Comparison of ENCODE assay signal across 8 cellular contexts in genomic region chr19:2944403-2944774, GRCh38. TPM values are rescaled to one million over a fixed set of nuclear protein-coding genes. Genes with fewer than 3 reads are reported as not detected.
DNase-seq lines count a peak whose midpoint lies in the region; ATAC-seq, FAIRE-seq and TF ChIP-seq lines count a peak whose summit lies in the region.

No MANE protein-coding gene starts in this region.

- H3K36me3 ChIP-seq in Caco-2 (ENCODE audit: control insufficient read depth, insufficient read depth, low read length): peaks cover 2% of the 10 kb centered on the region; the same call in 1 of the 2 replicates
- peaks cover 10% of the 10 kb centered on the region for H3K36me3 ChIP-seq in NT2/D1 (ENCODE audit: insufficient read depth, insufficient read length, low read length)
- peaks cover under 1 to 2% of the 10 kb centered on the region in 2 experiments for H3K36me3 ChIP-seq in endothelial cell of umbilical vein (ENCODE audit: control insufficient read depth in 2 of 2, extremely low read depth in 1 of 2, insufficient read depth in 2 of 2, low read length in 2 of 2)
- H3K36me3 ChIP-seq in osteoblast (ENCODE audit: insufficient read depth, low read length): no peaks in the 10 kb centered on the region

- peaks cover 23% of the 10 kb centered on the region for H3K36me3 Mint-ChIP-seq in Caco-2 (ENCODE audit: insufficient read depth, unreplicated experiment)

- TF ChIP-seq POLR2A in endothelial cell of umbilical vein (IDR thresholded peaks at IDR 0.05; ENCODE audit: low read depth, low read length): no peak

- no peaks in the 10 kb centered on the region for H4K20me1 ChIP-seq in endothelial cell of umbilical vein (replicated peaks; ENCODE audit: control insufficient read depth, extremely low read depth, insufficient read depth, low read length)
- no peaks in the 10 kb centered on the region for H4K20me1 ChIP-seq in osteoblast (ENCODE audit: insufficient read depth, low read length)

- H3K79me2 ChIP-seq in endothelial cell of umbilical vein (ENCODE audit: control insufficient read depth, insufficient read depth, low read length) (peaks cover 3% of the 10 kb centered on the region), osteoblast (ENCODE audit: insufficient read depth, low read length) (peaks cover 16% of the 10 kb centered on the region)

- peaks cover 19% of the 10 kb centered on the region for H3K4me1 Mint-ChIP-seq in Caco-2 (ENCODE audit: low read depth, unreplicated experiment)

- no peak for DNase-seq in Caco-2
- no peak for DNase-seq in NT2/D1 (ENCODE audit: low read depth, low spot score)
- DNase-seq in endothelial cell of umbilical vein (ENCODE audit: low read depth, low spot score): no peak
- DNase-seq in osteoblast (ENCODE audit: insufficient read length, low spot score, missing footprints): no peak
- DNase-seq in NCI-H1417 (lab: John Stamatoyannopoulos, UW): no peak
- DNase-seq in C1 segment of cervical spinal cord (lab: John Stamatoyannopoulos, UW): no peak
- DNase-seq in G401 (ENCODE audit: low spot score): no peak

- H3K27me3 ChIP-seq in Caco-2 (replicated peaks; ENCODE audit: control insufficient read depth, insufficient read depth, low read length) (no peaks in the 10 kb centered on the region), NT2/D1 (ENCODE audit: insufficient read depth, insufficient read length) (no peaks in the 10 kb centered on the region), endothelial cell of umbilical vein (ENCODE audit: control insufficient read depth in 2 of 2, insufficient read depth in 2 of 2, low read length in 2 of 2) (no peaks in the 10 kb centered on the region), osteoblast (ENCODE audit: insufficient read depth, low read length) (no peaks in the 10 kb centered on the region)

- H3K4me3 ChIP-seq in Caco-2 (ENCODE audit: low read depth, low read length) (peak overlapping the region; percentile 94), NT2/D1 (ENCODE audit: insufficient read length, low read depth) (peak overlapping the region; percentile 85), endothelial cell of umbilical vein (replicated peaks in 1 of 3; ENCODE audit: insufficient read depth in 1 of 3, low read depth in 1 of 3, low read length in 3 of 3) (peak overlapping the region; percentile 53 to 87 (median 54)), osteoblast (ENCODE audit: insufficient read depth, low read length) (peak overlapping the region; percentile 96)

- 0 out of 2 replicates have a peak, but pooled peaks cover 3% of the 10 kb centered on the region for H3K4me1 ChIP-seq in Caco-2
- peaks cover 3% of the 10 kb centered on the region for H3K4me1 ChIP-seq in NT2/D1 (ENCODE audit: insufficient read depth, insufficient read length)
- peaks cover 28% of the 10 kb centered on the region for H3K4me1 ChIP-seq in endothelial cell of umbilical vein (ENCODE audit: control insufficient read depth, extremely low read depth, insufficient read depth, low read length)
- peaks cover 9% of the 10 kb centered on the region for H3K4me1 ChIP-seq in osteoblast (ENCODE audit: insufficient read depth, low read length)

- no peak for ATAC-seq in GM19467 (IDR thresholded peaks at IDR 0.05; ENCODE audit: unreplicated experiment)

- H3K27ac Mint-ChIP-seq in Caco-2 (ENCODE audit: unreplicated experiment): peak overlapping the region; percentile 95

- H3K9me3 ChIP-seq in Caco-2 (no peaks in the 10 kb centered on the region), NT2/D1 (ENCODE audit: insufficient read depth, low read length) (no peaks in the 10 kb centered on the region), endothelial cell of umbilical vein (replicated peaks; ENCODE audit: control insufficient read depth, insufficient read depth, low read length) (no peaks in the 10 kb centered on the region), osteoblast (ENCODE audit: low read depth, low read length) (no peaks in the 10 kb centered on the region)

- BruUV-seq in Caco-2 (replicated peaks; lab: Mats Ljungman, UMichigan) (no TSS peak), endothelial cell of umbilical vein (replicated peaks; lab: Mats Ljungman, UMichigan) (no TSS peak)

- H2AFZ ChIP-seq in endothelial cell of umbilical vein (ENCODE audit: low read depth, low read length): peak overlapping the region; percentile 52
- H2AFZ ChIP-seq in osteoblast (ENCODE audit: low read length): peak overlapping the region; percentile 91

- peak overlapping the region; percentile 92 for H3K4me3 Mint-ChIP-seq in Caco-2 (ENCODE audit: unreplicated experiment)

- TF ChIP-seq CTCF in Caco-2 (IDR thresholded peaks at IDR 0.05; ENCODE audit: insufficient read depth in 1 of 2, low read depth in 1 of 2, low read length in 1 of 2, severe bottlenecking in 1 of 2, unreplicated experiment in 1 of 2): no peak
- no peak for TF ChIP-seq CTCF in endothelial cell of umbilical vein (IDR thresholded peaks at IDR 0.05; ENCODE audit: extremely low read depth in 1 of 2, insufficient read depth in 1 of 2, low read depth in 1 of 2, low read length in 2 of 2)
- TF ChIP-seq CTCF in osteoblast (IDR thresholded peaks at IDR 0.05; ENCODE audit: extremely low read depth, low read depth, low read length): no peak

- H3K9ac ChIP-seq in NT2/D1 (ENCODE audit: insufficient read length, low read depth): peak overlapping the region; percentile 93
- peak overlapping the region; percentile 56 for H3K9ac ChIP-seq in endothelial cell of umbilical vein (replicated peaks; ENCODE audit: extremely low read depth, insufficient read depth, low read length)

- dilution Hi-C loops in endothelial cell of umbilical vein (cut with MboI; ENCODE audit: extremely low pct_ligation_motif_present, low sequenced_read_pairs): no loop called here

- no peaks in the 10 kb centered on the region for H3K27me3 Mint-ChIP-seq in Caco-2 (ENCODE audit: insufficient read depth, unreplicated experiment)

- no peaks in the 10 kb centered on the region for H3K9me3 Mint-ChIP-seq in Caco-2 (ENCODE audit: unreplicated experiment)

- FAIRE-seq in endothelial cell of umbilical vein (lab: Jason Lieb, UNC): no peak

- peak overlapping the region; percentile 57 for H3K4me2 ChIP-seq in endothelial cell of umbilical vein (ENCODE audit: insufficient read depth, low read length)
- peak overlapping the region; percentile 97 for H3K4me2 ChIP-seq in osteoblast (ENCODE audit: insufficient read depth, low read length)

- POLR2A ChIA-PET in Caco-2 (lab: Charles Lee) (no interaction called here), endothelial cell of umbilical vein (lab: Charles Lee) (no interaction called here)

- H3K27ac ChIP-seq in endothelial cell of umbilical vein (ENCODE audit: insufficient read depth, low read depth, low read length): no peak overlapping the region
- peak overlapping the region; percentile 82 for H3K27ac ChIP-seq in osteoblast (ENCODE audit: low read depth, low read length)

- in situ Hi-C loops in G401 (cut with HindIII; ENCODE audit: low sequenced_read_pairs): no loop called here

- intact Hi-C loops in Caco-2 (cut with micrococcal nuclease; ENCODE audit: unreplicated experiment): loop anchor here (1.0 kb wide), 1 partner anchor 57 kb away; no protein-coding TSS in a partner anchor
- intact Hi-C loops in endothelial cell of umbilical vein (cut with micrococcal nuclease): no loop called here

- no peaks in the 10 kb centered on the region for H3K9me1 ChIP-seq in endothelial cell of umbilical vein (replicated peaks; ENCODE audit: control insufficient read depth, extremely low read depth, insufficient read depth, low read length)

- CTCF ChIA-PET in Caco-2 (lab: Charles Lee): interaction anchor here (2.7 kb wide), 1 partner anchor 57 kb away, joined by 15 read pairs; no protein-coding TSS in a partner anchor
- CTCF ChIA-PET in endothelial cell of umbilical vein (lab: Charles Lee): interaction anchor here (1.0 to 1.2 kb wide), 2 partner anchors 57 to 296 kb away, joined by 3 to 7 read pairs; no protein-coding TSS in a partner anchor

TF ChIP-seq in endothelial cell of umbilical vein, 7 proteins besides CTCF, POLR2A, EP300 and RAD21 (continues in another document):
- TF ChIP-seq GATA2 (IDR thresholded peaks at IDR 0.05; ENCODE audit: insufficient read depth, insufficient read length, low read depth, low read length): no peak
- TF ChIP-seq FOS (IDR thresholded peaks at IDR 0.05; ENCODE audit: borderline replicate concordance, insufficient read depth, low read length): no peak

RNA-seq across cellular contexts. Expression of gene ZNF77, which starts 0.4 kb away (rescaled TPM):
- total RNA-seq in Caco-2 (2022) (6.3 and 6.6 TPM in 2 replicates), endothelial cell of umbilical vein (5.9 and 7.0 TPM in 2 replicates), osteoblast (3.5 and 5.8 TPM in 2 replicates)
- 7.7 and 10.2 TPM in 2 replicates for polyA plus RNA-seq in endothelial cell of umbilical vein
- 15.7 and 17.7 TPM in 2 replicates for polyA plus RNA-seq in endothelial cell of umbilical vein (2011; cell fraction: cytosol; rRNA removed)
- polyA plus RNA-seq in endothelial cell of umbilical vein (2011; cell fraction: nucleus; rRNA removed): 14.0 and 14.9 TPM in 2 replicates
- polyA plus RNA-seq in endothelial cell of umbilical vein (2012): 5.1 and 5.5 TPM in 2 replicates
- 11.6 and 14.0 TPM in 2 replicates for polyA minus RNA-seq in endothelial cell of umbilical vein
- 1.8 TPM for polyA minus RNA-seq in endothelial cell of umbilical vein (2011; cell fraction: cytosol; rRNA and poly(A)+ RNA removed)
- polyA minus RNA-seq in endothelial cell of umbilical vein (2011; cell fraction: nucleus; rRNA and poly(A)+ RNA removed): 5.2 and 5.3 TPM in 2 replicates
- total RNA-seq in G401 (2014; rRNA removed; shearing (Covaris generic)): 6.5 and 7.1 TPM in 2 replicates

RNA-seq across cellular contexts. Expression of gene TLE6, which starts 33.0 kb away (rescaled TPM):
- total RNA-seq in Caco-2 (2022) (1.4 and 1.9 TPM in 2 replicates), endothelial cell of umbilical vein (1.9 and 2.0 TPM in 2 replicates), osteoblast (under 0.01 and 0.72 TPM in 2 replicates)
- polyA plus RNA-seq in endothelial cell of umbilical vein: 1.6 and 2.1 TPM in 2 replicates
- polyA plus RNA-seq in endothelial cell of umbilical vein (2011; cell fraction: cytosol; rRNA removed): 1.0 and 1.4 TPM in 2 replicates
- polyA plus RNA-seq in endothelial cell of umbilical vein (2011; cell fraction: nucleus; rRNA removed): 7.1 and 8.2 TPM in 2 replicates
- polyA plus RNA-seq in endothelial cell of umbilical vein (2012): 0.83 and 2.2 TPM in 2 replicates
- polyA minus RNA-seq in endothelial cell of umbilical vein: 0.83 and 1.5 TPM in 2 replicates
- polyA minus RNA-seq in endothelial cell of umbilical vein (2011; cell fraction: cytosol; rRNA and poly(A)+ RNA removed): 1.8 TPM
- polyA minus RNA-seq in endothelial cell of umbilical vein (2011; cell fraction: nucleus; rRNA and poly(A)+ RNA removed): 1.5 TPM in 2 replicates
- 2.7 and 10.4 TPM in 2 replicates for total RNA-seq in G401 (2014; rRNA removed; shearing (Covaris generic))

RNA-seq across cellular contexts. Expression of gene ZNF57, which starts 43.7 kb away (rescaled TPM):
- 5.8 and 7.6 TPM in 2 replicates for total RNA-seq in Caco-2 (2022)
- total RNA-seq in endothelial cell of umbilical vein: 3.4 and 3.6 TPM in 2 replicates
- 2.0 TPM in 2 replicates for polyA plus RNA-seq in endothelial cell of umbilical vein
- 2.2 and 2.5 TPM in 2 replicates for polyA plus RNA-seq in endothelial cell of umbilical vein (2011; cell fraction: cytosol; rRNA removed)
- polyA plus RNA-seq in endothelial cell of umbilical vein (2011; cell fraction: nucleus; rRNA removed): 2.7 and 3.8 TPM in 2 replicates
- polyA plus RNA-seq in endothelial cell of umbilical vein (2012): 2.8 and 3.0 TPM in 2 replicates
- polyA minus RNA-seq in endothelial cell of umbilical vein: 6.2 and 7.4 TPM in 2 replicates
- polyA minus RNA-seq in endothelial cell of umbilical vein (2011; cell fraction: cytosol; rRNA and poly(A)+ RNA removed): 5.4 TPM
- 1.7 and 2.3 TPM in 2 replicates for polyA minus RNA-seq in endothelial cell of umbilical vein (2011; cell fraction: nucleus; rRNA and poly(A)+ RNA removed)
- total RNA-seq in osteoblast: 5.4 and 6.5 TPM in 2 replicates
- 12.0 and 20.8 TPM in 2 replicates for total RNA-seq in G401 (2014; rRNA removed; shearing (Covaris generic))
